In genomic region chr16:47144559-47144877, GRCh38 we compare ENCODE assay signal across 8 cellular contexts. TPM values are rescaled to one million over a fixed set of nuclear protein-coding genes. Genes with fewer than 3 reads are reported as not detected.
DNase-seq lines count a peak whose midpoint lies in the region; ATAC-seq and TF ChIP-seq lines count a peak whose summit lies in the region.

No MANE protein-coding gene starts in this region.

- ATAC-seq in HG02759 (IDR thresholded peaks at IDR 0.05; ENCODE audit: unreplicated experiment), result no peak

- no peak overlapping the region for H3K9ac ChIP-seq in SK-N-MC (ENCODE audit: insufficient read length)

- peaks cover 23% of the 10 kb centered on the region for H3K27me3 ChIP-seq in H7 (ENCODE audit: control insufficient read depth, insufficient read depth, low read length)
- H3K27me3 ChIP-seq in cardiac muscle cell, result no peaks in the 10 kb centered on the region

- peak overlapping the region; percentile 65 for H3K4me3 ChIP-seq in H7 (ENCODE audit: insufficient read depth, low read depth, low read length)
- H3K4me3 ChIP-seq in SK-N-MC, result peak overlapping the region; percentile 66
- peak overlapping the region; percentile 62 for H3K4me3 ChIP-seq in cardiac muscle cell
- peak overlapping the region; percentile 88 for H3K4me3 ChIP-seq in skeletal muscle cell (ENCODE audit: low read depth, low read length)

- DNase-seq in H7, result no peak
- no peak for DNase-seq in SK-N-MC (ENCODE audit: low read depth, low spot score)
- no peak for DNase-seq in cardiac muscle cell (ENCODE audit: low read depth in 1 of 2, low spot score in 1 of 2)
- DNase-seq in skeletal muscle cell (ENCODE audit: low read depth), result no peak
- no peak for DNase-seq in NCI-H524 treated with DMSO at 0.1 percent for 48 hours (lab: John Stamatoyannopoulos, UW)
- DNase-seq in COLO829 (ENCODE audit: low spot score), result no peak
- no peak for DNase-seq in NCI-H446 treated with DMSO at 0.1 percent for 48 hours (lab: John Stamatoyannopoulos, UW)

- H3K9me3 ChIP-seq in SK-N-MC (ENCODE audit: low read depth, low read length), result no peaks in the 10 kb centered on the region
- H3K9me3 ChIP-seq in cardiac muscle cell (ENCODE audit: low read depth), result no peaks in the 10 kb centered on the region

- H3K27ac ChIP-seq in SK-N-MC (no peak overlapping the region), cardiac muscle cell (no peak overlapping the region)

- TF ChIP-seq CTCF in cardiac muscle cell (IDR thresholded peaks at IDR 0.05; ENCODE audit: low read depth, low read length), result no peak

- no peaks in the 10 kb centered on the region for H3K4me1 ChIP-seq in cardiac muscle cell (ENCODE audit: low read depth)

- H3K36me3 ChIP-seq in H7 (replicated peaks; ENCODE audit: control insufficient read depth, insufficient read depth, low read length), result no peaks in the 10 kb centered on the region
- H3K36me3 ChIP-seq in SK-N-MC (ENCODE audit: insufficient read depth, low read length), result no peaks in the 10 kb centered on the region
- H3K36me3 ChIP-seq in cardiac muscle cell, result no peaks in the 10 kb centered on the region

RNA-seq across cellular contexts. Expression of gene NETO2, which starts 0.8 kb away (rescaled TPM):
- total RNA-seq in H7 (2014; rRNA removed; shearing (Covaris generic)), result 16.7 and 38.2 TPM in 2 replicates
- total RNA-seq in cardiac muscle cell, result 12.7 and 17.6 TPM in 2 replicates
- polyA plus RNA-seq in cardiac muscle cell, result 14.6 and 19.0 TPM in 2 replicates
